In the genomic region with DNA sequence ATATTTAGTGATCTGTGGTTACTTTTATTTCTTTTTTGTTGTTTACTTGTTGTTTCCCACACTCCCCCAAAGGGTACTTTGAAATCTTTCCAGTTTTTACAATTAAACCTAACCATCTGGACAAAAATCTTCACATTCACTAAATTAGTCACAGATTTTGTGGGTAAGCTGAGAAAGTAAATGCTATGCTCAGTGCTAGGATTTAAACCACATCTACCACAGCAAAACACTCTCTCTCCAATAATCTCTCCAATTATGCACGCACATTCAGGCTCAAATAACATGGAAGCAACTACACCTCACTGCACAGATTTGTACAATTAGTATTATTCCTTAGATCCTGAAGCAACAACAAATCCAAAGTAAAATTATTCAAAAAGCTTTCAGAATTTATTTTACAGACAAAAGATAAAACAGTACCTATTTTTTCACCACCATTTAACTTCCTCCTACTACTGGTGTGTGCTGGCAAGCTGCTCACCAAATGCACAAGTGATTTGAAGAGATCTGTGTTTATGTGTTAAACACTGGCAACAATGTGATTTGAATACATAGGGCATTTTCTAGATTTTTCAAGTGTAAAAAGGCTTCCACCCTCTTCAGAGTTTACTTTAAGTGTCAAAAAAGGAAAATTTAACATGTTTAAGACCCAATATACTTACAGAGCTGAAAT, we compare ENCODE assay signal across 1 cellular context.
TF ChIP-seq lines count a peak whose summit lies in the region.

No MANE protein-coding gene starts in this region.

TF ChIP-seq in GM12878, 131 proteins besides CTCF, POLR2A, EP300 and RAD21 (continued from another document and continues in another):
- TF ChIP-seq, protein P1, sequence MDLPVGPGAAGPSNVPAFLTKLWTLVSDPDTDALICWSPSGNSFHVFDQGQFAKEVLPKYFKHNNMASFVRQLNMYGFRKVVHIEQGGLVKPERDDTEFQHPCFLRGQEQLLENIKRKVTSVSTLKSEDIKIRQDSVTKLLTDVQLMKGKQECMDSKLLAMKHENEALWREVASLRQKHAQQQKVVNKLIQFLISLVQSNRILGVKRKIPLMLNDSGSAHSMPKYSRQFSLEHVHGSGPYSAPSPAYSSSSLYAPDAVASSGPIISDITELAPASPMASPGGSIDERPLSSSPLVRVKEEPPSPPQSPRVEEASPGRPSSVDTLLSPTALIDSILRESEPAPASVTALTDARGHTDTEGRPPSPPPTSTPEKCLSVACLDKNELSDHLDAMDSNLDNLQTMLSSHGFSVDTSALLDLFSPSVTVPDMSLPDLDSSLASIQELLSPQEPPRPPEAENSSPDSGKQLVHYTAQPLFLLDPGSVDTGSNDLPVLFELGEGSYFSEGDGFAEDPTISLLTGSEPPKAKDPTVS (IDR thresholded peaks at IDR 0.05; ENCODE audit: low read depth, low read length), result no peak
- TF ChIP-seq NFIC (IDR thresholded peaks at IDR 0.05; ENCODE audit: low read depth, low read length), result peak; percentile 96
- TF ChIP-seq GABPA (IDR thresholded peaks at IDR 0.05; ENCODE audit: low read depth), result peak; percentile 26; the same call in 1 of the 2 replicates
- no peak for TF ChIP-seq NR2C1 (IDR thresholded peaks at IDR 0.05)
- TF ChIP-seq, protein P2, sequence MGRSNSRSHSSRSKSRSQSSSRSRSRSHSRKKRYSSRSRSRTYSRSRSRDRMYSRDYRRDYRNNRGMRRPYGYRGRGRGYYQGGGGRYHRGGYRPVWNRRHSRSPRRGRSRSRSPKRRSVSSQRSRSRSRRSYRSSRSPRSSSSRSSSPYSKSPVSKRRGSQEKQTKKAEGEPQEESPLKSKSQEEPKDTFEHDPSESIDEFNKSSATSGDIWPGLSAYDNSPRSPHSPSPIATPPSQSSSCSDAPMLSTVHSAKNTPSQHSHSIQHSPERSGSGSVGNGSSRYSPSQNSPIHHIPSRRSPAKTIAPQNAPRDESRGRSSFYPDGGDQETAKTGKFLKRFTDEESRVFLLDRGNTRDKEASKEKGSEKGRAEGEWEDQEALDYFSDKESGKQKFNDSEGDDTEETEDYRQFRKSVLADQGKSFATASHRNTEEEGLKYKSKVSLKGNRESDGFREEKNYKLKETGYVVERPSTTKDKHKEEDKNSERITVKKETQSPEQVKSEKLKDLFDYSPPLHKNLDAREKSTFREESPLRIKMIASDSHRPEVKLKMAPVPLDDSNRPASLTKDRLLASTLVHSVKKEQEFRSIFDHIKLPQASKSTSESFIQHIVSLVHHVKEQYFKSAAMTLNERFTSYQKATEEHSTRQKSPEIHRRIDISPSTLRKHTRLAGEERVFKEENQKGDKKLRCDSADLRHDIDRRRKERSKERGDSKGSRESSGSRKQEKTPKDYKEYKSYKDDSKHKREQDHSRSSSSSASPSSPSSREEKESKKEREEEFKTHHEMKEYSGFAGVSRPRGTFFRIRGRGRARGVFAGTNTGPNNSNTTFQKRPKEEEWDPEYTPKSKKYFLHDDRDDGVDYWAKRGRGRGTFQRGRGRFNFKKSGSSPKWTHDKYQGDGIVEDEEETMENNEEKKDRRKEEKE (IDR thresholded peaks at IDR 0.05), result no peak
- peak; percentile 90 for TF ChIP-seq BCL11A (IDR thresholded peaks at IDR 0.05; ENCODE audit: low read depth, low read length)
- peak; percentile 75 for TF ChIP-seq DPF2 (IDR thresholded peaks at IDR 0.05)
- peak; percentile 48; the same call in 1 of the 2 replicates for TF ChIP-seq NR2F1 (conservative IDR thresholded peaks at IDR 0.05)
- peak; percentile 77 for TF ChIP-seq IKZF1 (conservative IDR thresholded peaks at IDR 0.05)
- no peak for TF ChIP-seq KLF5 (IDR thresholded peaks at IDR 0.05; ENCODE audit: partially characterized antibody)
- TF ChIP-seq TCF3 (IDR thresholded peaks at IDR 0.05; ENCODE audit: borderline replicate concordance, insufficient read depth, low read depth, low read length), result peak; percentile 34; the same call in 1 of the 2 replicates
- peak; percentile 93 for TF ChIP-seq FOXM1 (IDR thresholded peaks at IDR 0.05; ENCODE audit: low read depth, low read length)
- TF ChIP-seq LARP7 (IDR thresholded peaks at IDR 0.05), result no peak
- TF ChIP-seq TCF7 (IDR thresholded peaks at IDR 0.05; ENCODE audit: borderline replicate concordance), result peak; percentile 12; the same call in 1 of the 2 replicates
- TF ChIP-seq CEBPB (IDR thresholded peaks at IDR 0.05; ENCODE audit: borderline replicate concordance in 1 of 2, low read depth in 2 of 2, low read length in 2 of 2), result peak in 1 of 2 experiments; percentile 85; a peak in 1 of 4 replicates
- no peak for TF ChIP-seq CHD4 (IDR thresholded peaks at IDR 0.05)
- TF ChIP-seq CREB1 (IDR thresholded peaks at IDR 0.05; ENCODE audit: low read depth), result 0 out of 2 replicates have a peak, but pooled peaks have one; percentile 32
- no peak for TF ChIP-seq POLR2AphosphoS2 (IDR thresholded peaks at IDR 0.05; ENCODE audit: low read depth, low read length)
- TF ChIP-seq CBFB (IDR thresholded peaks at IDR 0.05; ENCODE audit: low read depth), result peak; percentile 88; the same call in 1 of the 2 replicates
- TF ChIP-seq, protein P3, sequence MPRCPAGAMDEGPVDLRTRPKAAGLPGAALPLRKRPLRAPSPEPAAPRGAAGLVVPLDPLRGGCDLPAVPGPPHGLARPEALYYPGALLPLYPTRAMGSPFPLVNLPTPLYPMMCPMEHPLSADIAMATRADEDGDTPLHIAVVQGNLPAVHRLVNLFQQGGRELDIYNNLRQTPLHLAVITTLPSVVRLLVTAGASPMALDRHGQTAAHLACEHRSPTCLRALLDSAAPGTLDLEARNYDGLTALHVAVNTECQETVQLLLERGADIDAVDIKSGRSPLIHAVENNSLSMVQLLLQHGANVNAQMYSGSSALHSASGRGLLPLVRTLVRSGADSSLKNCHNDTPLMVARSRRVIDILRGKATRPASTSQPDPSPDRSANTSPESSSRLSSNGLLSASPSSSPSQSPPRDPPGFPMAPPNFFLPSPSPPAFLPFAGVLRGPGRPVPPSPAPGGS (IDR thresholded peaks at IDR 0.05; ENCODE audit: borderline replicate concordance, insufficient read depth, low read depth, low read length, poor library complexity, severe bottlenecking), result peak; percentile 39
- peak; percentile 99 for TF ChIP-seq RUNX3 (IDR thresholded peaks at IDR 0.05; ENCODE audit: low read length)
- TF ChIP-seq SIX5 (IDR thresholded peaks at IDR 0.05; ENCODE audit: low read depth, low read length, severe bottlenecking), result no peak
- TF ChIP-seq MTA2 (IDR thresholded peaks at IDR 0.05; ENCODE audit: low read depth), result peak; percentile 84
- TF ChIP-seq BHLHE40 (IDR thresholded peaks at IDR 0.05; ENCODE audit: borderline replicate concordance in 1 of 2, low read depth in 2 of 2, low read length in 1 of 2), result peak in 1 of 2 experiments; percentile 26; a peak in 1 of 4 replicates
- TF ChIP-seq, protein P4, sequence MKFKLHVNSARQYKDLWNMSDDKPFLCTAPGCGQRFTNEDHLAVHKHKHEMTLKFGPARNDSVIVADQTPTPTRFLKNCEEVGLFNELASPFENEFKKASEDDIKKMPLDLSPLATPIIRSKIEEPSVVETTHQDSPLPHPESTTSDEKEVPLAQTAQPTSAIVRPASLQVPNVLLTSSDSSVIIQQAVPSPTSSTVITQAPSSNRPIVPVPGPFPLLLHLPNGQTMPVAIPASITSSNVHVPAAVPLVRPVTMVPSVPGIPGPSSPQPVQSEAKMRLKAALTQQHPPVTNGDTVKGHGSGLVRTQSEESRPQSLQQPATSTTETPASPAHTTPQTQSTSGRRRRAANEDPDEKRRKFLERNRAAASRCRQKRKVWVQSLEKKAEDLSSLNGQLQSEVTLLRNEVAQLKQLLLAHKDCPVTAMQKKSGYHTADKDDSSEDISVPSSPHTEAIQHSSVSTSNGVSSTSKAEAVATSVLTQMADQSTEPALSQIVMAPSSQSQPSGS (IDR thresholded peaks at IDR 0.05; ENCODE audit: low read length), result peak; percentile 88
- peak; percentile 82 to 84 for TF ChIP-seq IKZF2 (IDR thresholded peaks at IDR 0.05)
- TF ChIP-seq, protein P5, sequence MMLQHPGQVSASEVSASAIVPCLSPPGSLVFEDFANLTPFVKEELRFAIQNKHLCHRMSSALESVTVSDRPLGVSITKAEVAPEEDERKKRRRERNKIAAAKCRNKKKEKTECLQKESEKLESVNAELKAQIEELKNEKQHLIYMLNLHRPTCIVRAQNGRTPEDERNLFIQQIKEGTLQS (IDR thresholded peaks at IDR 0.05; ENCODE audit: borderline replicate concordance, extremely low read depth, low read depth, low read length), result no peak
- TF ChIP-seq CREM (IDR thresholded peaks at IDR 0.05; ENCODE audit: low read depth), result peak; percentile 43; the same call in 1 of the 2 replicates
- 0 out of 2 replicates have a peak, but pooled peaks have one; percentile 43 for TF ChIP-seq BMI1 (IDR thresholded peaks at IDR 0.05; ENCODE audit: borderline replicate concordance)
- TF ChIP-seq PAX5 (IDR thresholded peaks at IDR 0.05; ENCODE audit: borderline replicate concordance, low read depth, low read length), result peak; percentile 70
- no peak for TF ChIP-seq TARDBP (IDR thresholded peaks at IDR 0.05; ENCODE audit: borderline replicate concordance)
- TF ChIP-seq, protein P6, sequence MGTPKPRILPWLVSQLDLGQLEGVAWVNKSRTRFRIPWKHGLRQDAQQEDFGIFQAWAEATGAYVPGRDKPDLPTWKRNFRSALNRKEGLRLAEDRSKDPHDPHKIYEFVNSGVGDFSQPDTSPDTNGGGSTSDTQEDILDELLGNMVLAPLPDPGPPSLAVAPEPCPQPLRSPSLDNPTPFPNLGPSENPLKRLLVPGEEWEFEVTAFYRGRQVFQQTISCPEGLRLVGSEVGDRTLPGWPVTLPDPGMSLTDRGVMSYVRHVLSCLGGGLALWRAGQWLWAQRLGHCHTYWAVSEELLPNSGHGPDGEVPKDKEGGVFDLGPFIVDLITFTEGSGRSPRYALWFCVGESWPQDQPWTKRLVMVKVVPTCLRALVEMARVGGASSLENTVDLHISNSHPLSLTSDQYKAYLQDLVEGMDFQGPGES (IDR thresholded peaks at IDR 0.05), result no peak
- TF ChIP-seq NR2C2 (IDR thresholded peaks at IDR 0.05; ENCODE audit: borderline replicate concordance, control insufficient read depth, insufficient read length, low read depth), result no peak
- TF ChIP-seq EZH2 (IDR thresholded peaks at IDR 0.05; ENCODE audit: borderline replicate concordance, control insufficient read depth, low read depth, low read length), result no peak
- TF ChIP-seq POU2F2 (IDR thresholded peaks at IDR 0.05; ENCODE audit: borderline replicate concordance, low read depth, low read length), result peak; percentile 73; the same call in 2 of the 3 replicates
- TF ChIP-seq, protein P7, sequence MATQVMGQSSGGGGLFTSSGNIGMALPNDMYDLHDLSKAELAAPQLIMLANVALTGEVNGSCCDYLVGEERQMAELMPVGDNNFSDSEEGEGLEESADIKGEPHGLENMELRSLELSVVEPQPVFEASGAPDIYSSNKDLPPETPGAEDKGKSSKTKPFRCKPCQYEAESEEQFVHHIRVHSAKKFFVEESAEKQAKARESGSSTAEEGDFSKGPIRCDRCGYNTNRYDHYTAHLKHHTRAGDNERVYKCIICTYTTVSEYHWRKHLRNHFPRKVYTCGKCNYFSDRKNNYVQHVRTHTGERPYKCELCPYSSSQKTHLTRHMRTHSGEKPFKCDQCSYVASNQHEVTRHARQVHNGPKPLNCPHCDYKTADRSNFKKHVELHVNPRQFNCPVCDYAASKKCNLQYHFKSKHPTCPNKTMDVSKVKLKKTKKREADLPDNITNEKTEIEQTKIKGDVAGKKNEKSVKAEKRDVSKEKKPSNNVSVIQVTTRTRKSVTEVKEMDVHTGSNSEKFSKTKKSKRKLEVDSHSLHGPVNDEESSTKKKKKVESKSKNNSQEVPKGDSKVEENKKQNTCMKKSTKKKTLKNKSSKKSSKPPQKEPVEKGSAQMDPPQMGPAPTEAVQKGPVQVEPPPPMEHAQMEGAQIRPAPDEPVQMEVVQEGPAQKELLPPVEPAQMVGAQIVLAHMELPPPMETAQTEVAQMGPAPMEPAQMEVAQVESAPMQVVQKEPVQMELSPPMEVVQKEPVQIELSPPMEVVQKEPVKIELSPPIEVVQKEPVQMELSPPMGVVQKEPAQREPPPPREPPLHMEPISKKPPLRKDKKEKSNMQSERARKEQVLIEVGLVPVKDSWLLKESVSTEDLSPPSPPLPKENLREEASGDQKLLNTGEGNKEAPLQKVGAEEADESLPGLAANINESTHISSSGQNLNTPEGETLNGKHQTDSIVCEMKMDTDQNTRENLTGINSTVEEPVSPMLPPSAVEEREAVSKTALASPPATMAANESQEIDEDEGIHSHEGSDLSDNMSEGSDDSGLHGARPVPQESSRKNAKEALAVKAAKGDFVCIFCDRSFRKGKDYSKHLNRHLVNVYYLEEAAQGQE (IDR thresholded peaks at IDR 0.05; ENCODE audit: low read depth, low read length), result no peak
- no peak for TF ChIP-seq TAF1 (IDR thresholded peaks at IDR 0.05; ENCODE audit: borderline replicate concordance, low read depth, low read length)
- TF ChIP-seq IRF4 (IDR thresholded peaks at IDR 0.05; ENCODE audit: low read depth, low read length), result peak; percentile 63; the same call in 1 of the 2 replicates
- TF ChIP-seq, protein P8, sequence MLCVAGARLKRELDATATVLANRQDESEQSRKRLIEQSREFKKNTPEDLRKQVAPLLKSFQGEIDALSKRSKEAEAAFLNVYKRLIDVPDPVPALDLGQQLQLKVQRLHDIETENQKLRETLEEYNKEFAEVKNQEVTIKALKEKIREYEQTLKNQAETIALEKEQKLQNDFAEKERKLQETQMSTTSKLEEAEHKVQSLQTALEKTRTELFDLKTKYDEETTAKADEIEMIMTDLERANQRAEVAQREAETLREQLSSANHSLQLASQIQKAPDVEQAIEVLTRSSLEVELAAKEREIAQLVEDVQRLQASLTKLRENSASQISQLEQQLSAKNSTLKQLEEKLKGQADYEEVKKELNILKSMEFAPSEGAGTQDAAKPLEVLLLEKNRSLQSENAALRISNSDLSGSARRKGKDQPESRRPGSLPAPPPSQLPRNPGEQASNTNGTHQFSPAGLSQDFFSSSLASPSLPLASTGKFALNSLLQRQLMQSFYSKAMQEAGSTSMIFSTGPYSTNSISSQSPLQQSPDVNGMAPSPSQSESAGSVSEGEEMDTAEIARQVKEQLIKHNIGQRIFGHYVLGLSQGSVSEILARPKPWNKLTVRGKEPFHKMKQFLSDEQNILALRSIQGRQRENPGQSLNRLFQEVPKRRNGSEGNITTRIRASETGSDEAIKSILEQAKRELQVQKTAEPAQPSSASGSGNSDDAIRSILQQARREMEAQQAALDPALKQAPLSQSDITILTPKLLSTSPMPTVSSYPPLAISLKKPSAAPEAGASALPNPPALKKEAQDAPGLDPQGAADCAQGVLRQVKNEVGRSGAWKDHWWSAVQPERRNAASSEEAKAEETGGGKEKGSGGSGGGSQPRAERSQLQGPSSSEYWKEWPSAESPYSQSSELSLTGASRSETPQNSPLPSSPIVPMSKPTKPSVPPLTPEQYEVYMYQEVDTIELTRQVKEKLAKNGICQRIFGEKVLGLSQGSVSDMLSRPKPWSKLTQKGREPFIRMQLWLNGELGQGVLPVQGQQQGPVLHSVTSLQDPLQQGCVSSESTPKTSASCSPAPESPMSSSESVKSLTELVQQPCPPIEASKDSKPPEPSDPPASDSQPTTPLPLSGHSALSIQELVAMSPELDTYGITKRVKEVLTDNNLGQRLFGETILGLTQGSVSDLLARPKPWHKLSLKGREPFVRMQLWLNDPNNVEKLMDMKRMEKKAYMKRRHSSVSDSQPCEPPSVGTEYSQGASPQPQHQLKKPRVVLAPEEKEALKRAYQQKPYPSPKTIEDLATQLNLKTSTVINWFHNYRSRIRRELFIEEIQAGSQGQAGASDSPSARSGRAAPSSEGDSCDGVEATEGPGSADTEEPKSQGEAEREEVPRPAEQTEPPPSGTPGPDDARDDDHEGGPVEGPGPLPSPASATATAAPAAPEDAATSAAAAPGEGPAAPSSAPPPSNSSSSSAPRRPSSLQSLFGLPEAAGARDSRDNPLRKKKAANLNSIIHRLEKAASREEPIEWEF (IDR thresholded peaks at IDR 0.05; ENCODE audit: insufficient replicate concordance, low read depth, low read length), result no peak
